In genomic region chr16:80607204-80607603, GRCh38 we compare ENCODE assay signal across 25 cellular contexts.
A peak's percentile ranks its signal among the peaks of the same experiment; 100 is the strongest.
DNase-seq lines count a peak whose midpoint lies in the region; ATAC-seq, FAIRE-seq and TF ChIP-seq lines count a peak whose summit lies in the region.
"Had no signal": no experiment of that assay in that cellular context is flagged by ENCODE, and none has a peak within 500 bp of the region (broad histone marks: within the 10 kb centered on the region; RNA-seq: fewer than 3 reads in every experiment).

No MANE protein-coding gene starts in this region.

- peak overlapping the region in 2 of 3 donors; percentile 26 to 53 for H3K27ac Mint-ChIP-seq in CD4-positive, CD25-positive, alpha-beta regulatory T cell
- H3K27ac Mint-ChIP-seq in endodermal cell = peak overlapping the region; percentile 72
- no peak overlapping the region for H3K27ac Mint-ChIP-seq in osteocyte (ENCODE audit: unreplicated experiment)
- H3K27ac Mint-ChIP-seq in CD14-positive monocyte = no peak overlapping the region
- H3K27ac Mint-ChIP-seq: GM23338, HFFc6 had no signal

- intact Hi-C loops in CD14-positive monocyte (cut with micrococcal nuclease) = no loop called here

- FAIRE-seq in HTR-8/SVneo (lab: Jason Lieb, UNC) = no peak
- FAIRE-seq: A549, D721Med, GM12878, GM19239 had no signal

- H3K36me3 ChIP-seq in CD4-positive, CD25-positive, alpha-beta regulatory T cell (ENCODE audit: control insufficient read depth, insufficient read depth, low read length) = peaks cover 23% of the 10 kb centered on the region
- no peaks in the 10 kb centered on the region for H3K36me3 ChIP-seq in endodermal cell (ENCODE audit: control insufficient read depth, insufficient read depth, low read length)
- H3K36me3 ChIP-seq: BE2C had no signal

- H3K4me3 ChIP-seq in CD4-positive, CD25-positive, alpha-beta regulatory T cell (ENCODE audit: low read depth, low read length) = no peak overlapping the region
- H3K4me3 ChIP-seq in endodermal cell (ENCODE audit: low read length) = no peak overlapping the region
- H3K4me3 ChIP-seq: A549, GM12878, GM23338 had no signal

- H3K9ac ChIP-seq in endodermal cell (ENCODE audit: extremely low read depth, low read length, poor library complexity, severe bottlenecking) = no peak overlapping the region

- H3K4me1 ChIP-seq in CD4-positive, CD25-positive, alpha-beta regulatory T cell (ENCODE audit: control insufficient read depth, insufficient read depth, low read length, poor library complexity, severe bottlenecking) = peaks cover 5% of the 10 kb centered on the region
- H3K4me1 ChIP-seq in endodermal cell (ENCODE audit: control insufficient read depth, insufficient read depth, low read length) = peaks cover 1% of the 10 kb centered on the region
- H3K4me1 ChIP-seq: A549, BE2C had no signal

- no peaks in the 10 kb centered on the region for H3K27me3 Mint-ChIP-seq in CD4-positive, CD25-positive, alpha-beta regulatory T cell
- H3K27me3 Mint-ChIP-seq in endodermal cell (ENCODE audit: insufficient read depth) = no peaks in the 10 kb centered on the region
- H3K27me3 Mint-ChIP-seq in osteocyte (ENCODE audit: unreplicated experiment) = no peaks in the 10 kb centered on the region
- no peaks in the 10 kb centered on the region for H3K27me3 Mint-ChIP-seq in CD14-positive monocyte (ENCODE audit: low read depth in 3 of 3)
- H3K27me3 Mint-ChIP-seq: CD4-positive, alpha-beta T cell; CD8-positive, alpha-beta memory T cell had no signal

- no peak for ATAC-seq in CD4-positive, CD25-positive, alpha-beta regulatory T cell (ENCODE audit: low read depth in 2 of 2)
- ATAC-seq: A549, GM12878, GM23338, HCT116 had no signal

- peaks cover 54% of the 10 kb centered on the region for H3K36me3 Mint-ChIP-seq in CD4-positive, CD25-positive, alpha-beta regulatory T cell
- H3K36me3 Mint-ChIP-seq in endodermal cell (ENCODE audit: low read depth) (peaks cover 21% of the 10 kb centered on the region), osteocyte (ENCODE audit: unreplicated experiment) (no peaks in the 10 kb centered on the region), CD14-positive monocyte (peaks cover 34 to 65% of the 10 kb centered on the region in 2 donors)

- 58 to 88% methylated on average over 2 to 6 of the region's 6 CpGs for WGBS in endodermal cell (ENCODE audit: insufficient coverage in 1 of 2, insufficient read length in 1 of 2), 2 experiments

- H3K4me1 Mint-ChIP-seq in CD4-positive, CD25-positive, alpha-beta regulatory T cell = peaks cover 0 to 22% (median 11%) of the 10 kb centered on the region in 4 donors
- H3K4me1 Mint-ChIP-seq in endodermal cell = peaks cover 33% of the 10 kb centered on the region
- H3K4me1 Mint-ChIP-seq in osteocyte (ENCODE audit: unreplicated experiment) = no peaks in the 10 kb centered on the region
- no peaks in the 10 kb centered on the region for H3K4me1 Mint-ChIP-seq in CD14-positive monocyte

- DNase-seq in CD4-positive, CD25-positive, alpha-beta regulatory T cell = no peak
- DNase-seq in endodermal cell (peak; percentile 55), osteocyte (ENCODE audit: extremely low spot score, unreplicated experiment) (peak; percentile 77), SHP77 treated with DMSO at 0.1 percent for 48 hours (lab: John Stamatoyannopoulos, UW) (no peak), CD14-positive monocyte (ENCODE audit: low spot score) (no peak), HTR-8/SVneo (ENCODE audit: insufficient read length, low spot score) (no peak)
- DNase-seq: 8988T; ACHN; AML-193; BE2C; C1 segment of cervical spinal cord; CD4-positive, alpha-beta T cell; CD8-positive, alpha-beta memory T cell; DMS 273 treated with DMSO at 0.1 percent for 48 hours; DMS79; EL; GDM1; H9; HFFc6 had no signal

- TF ChIP-seq CTCF in endodermal cell (conservative IDR thresholded peaks at IDR 0.05) (no peak), osteocyte (IDR thresholded peaks at IDR 0.05) (no peak), CD14-positive monocyte (IDR thresholded peaks at IDR 0.05) (no peak)

- H3K9me3 ChIP-seq in CD4-positive, CD25-positive, alpha-beta regulatory T cell (ENCODE audit: control insufficient read depth in 2 of 2, low read length in 2 of 2) = no peaks in the 10 kb centered on the region
- peaks cover 24% of the 10 kb centered on the region for H3K9me3 ChIP-seq in endodermal cell (ENCODE audit: control insufficient read depth, low read length)
- H3K9me3 ChIP-seq: A549, BE2C had no signal

- no peak overlapping the region for H3K27ac ChIP-seq in CD4-positive, CD25-positive, alpha-beta regulatory T cell (ENCODE audit: insufficient read depth, low read length, poor library complexity, severe bottlenecking)
- no peak overlapping the region for H3K27ac ChIP-seq in endodermal cell (ENCODE audit: low read depth, low read length)
- H3K27ac ChIP-seq: A549 had no signal

- H3K27me3 ChIP-seq in CD4-positive, CD25-positive, alpha-beta regulatory T cell (ENCODE audit: control insufficient read depth, insufficient read depth, low read length) = no peaks in the 10 kb centered on the region
- H3K27me3 ChIP-seq in endodermal cell (ENCODE audit: control insufficient read depth, insufficient read depth, low read length, poor library complexity, severe bottlenecking) = no peaks in the 10 kb centered on the region
- H3K27me3 ChIP-seq: BE2C had no signal

- H3K4me3 Mint-ChIP-seq in CD4-positive, CD25-positive, alpha-beta regulatory T cell = no peak overlapping the region
- H3K4me3 Mint-ChIP-seq in endodermal cell (no peak overlapping the region), osteocyte (ENCODE audit: unreplicated experiment) (no peak overlapping the region), CD14-positive monocyte (no peak overlapping the region)
- H3K4me3 Mint-ChIP-seq: CD4-positive, alpha-beta T cell; GM23338; H9; HFFc6 had no signal

- H3K9me3 Mint-ChIP-seq in CD4-positive, CD25-positive, alpha-beta regulatory T cell = peaks cover 0 to 6% (median 0%) of the 10 kb centered on the region in 7 donors
- H3K9me3 Mint-ChIP-seq in endodermal cell = peaks cover 14% of the 10 kb centered on the region
- H3K9me3 Mint-ChIP-seq in osteocyte (ENCODE audit: unreplicated experiment) = peaks cover 12% of the 10 kb centered on the region
- H3K9me3 Mint-ChIP-seq in CD14-positive monocyte = peaks cover 0 to 5% (median 0%) of the 10 kb centered on the region in 7 donors
- H3K9me3 Mint-ChIP-seq: CD4-positive, alpha-beta T cell; HFFc6 had no signal

Comparison
In these comparisons a context has a peak if more than half of its experiments do, and no peak if none do; other contexts are left out.
1. DNase-seq: peak in endodermal cell (single experiment) and osteocyte (single experiment); none in CD4-positive, CD25-positive, alpha-beta regulatory T cell (0 of 3), SHP77 treated with DMSO at 0.1 percent for 48 hours (single experiment), CD14-positive monocyte (single experiment) and HTR-8/SVneo (single experiment).
2. H3K27ac Mint-ChIP-seq: peak in CD4-positive, CD25-positive, alpha-beta regulatory T cell (2 of 3) and endodermal cell (single experiment); none in osteocyte (single experiment) and CD14-positive monocyte (0 of 7).